ENCODE assay signal across 9 cellular contexts in genomic region chr16:2514333-2515179, GRCh38. TPM values are rescaled to one million over a fixed set of nuclear protein-coding genes. Genes with fewer than 3 reads are reported as not detected.
DNase-seq lines count a peak whose midpoint lies in the region; ATAC-seq and TF ChIP-seq lines count a peak whose summit lies in the region.
"Had no signal": no experiment of that assay in that cellular context is flagged by ENCODE, and none has a peak within 500 bp of the region (broad histone marks: within the 10 kb centered on the region; RNA-seq: fewer than 3 reads in every experiment).

No MANE protein-coding gene starts in this region.

- H3K36me3 ChIP-seq in MG63 (peaks cover 20% of the 10 kb centered on the region), left lung (peaks cover 0 to 18% of the 10 kb centered on the region in 2 donors)

- peak; percentile 3 for ATAC-seq in CD4-positive, alpha-beta T cell (ENCODE audit: poor library complexity)
- ATAC-seq in left lung (peak; percentile 4), GM21528 (IDR thresholded peaks at IDR 0.05; ENCODE audit: low FRiP score, unreplicated experiment) (no peak)

- no peak for TF ChIP-seq CTCF in CD4-positive, alpha-beta T cell (IDR thresholded peaks at IDR 0.05)
- TF ChIP-seq CTCF in left lung (IDR thresholded peaks at IDR 0.05) = no peak

- POLR2A ChIA-PET in CD4-positive, alpha-beta T cell (lab: Charles Lee) = interaction anchor here (0.7 to 4.4 kb wide), 11 partner anchors 14 to 359 kb away, joined by 3 to 66 read pairs (median 7); partner anchors contain the start of genes CEMP1, ECI1, KCTD5 and PDPK1

- H3K4me1 ChIP-seq in left lung = peaks cover 43 to 86% of the 10 kb centered on the region in 2 donors

- H3K27me3 Mint-ChIP-seq in CD4-positive, alpha-beta T cell = no peaks in the 10 kb centered on the region

- peaks cover 58% of the 10 kb centered on the region for H3K36me3 Mint-ChIP-seq in CD4-positive, alpha-beta T cell (ENCODE audit: low read depth)

- CTCF ChIA-PET in CD4-positive, alpha-beta T cell (lab: Charles Lee) = no interaction called here

- H3K9me3 Mint-ChIP-seq in CD4-positive, alpha-beta T cell = no peaks in the 10 kb centered on the region

- peak in 1 of 10 experiments; percentile 18 for DNase-seq in CD4-positive, alpha-beta T cell
- peak; percentile 37 for DNase-seq in MG63
- peak; percentile 38 for DNase-seq in astrocyte of the hippocampus (ENCODE audit: low read depth, low spot score)
- DNase-seq in left lung = peak in 1 of 2 donors; percentile 88
- DNase-seq in substantia nigra (lab: John Stamatoyannopoulos, UW) = peak in 1 of 49 donors; percentile 93
- no peak for DNase-seq in posterior vena cava (ENCODE audit: low spot score)
- no peak for DNase-seq in 8988T

- H3K4me1 Mint-ChIP-seq in CD4-positive, alpha-beta T cell (ENCODE audit: low read depth) = peaks cover 66% of the 10 kb centered on the region

- H3K4me3 Mint-ChIP-seq in CD4-positive, alpha-beta T cell = peak overlapping the region; percentile 95

- intact Hi-C loops in CD4-positive, alpha-beta T cell (cut with DNase I, micrococcal nuclease) = loop anchor here (2.0 kb wide), 2 partner anchors 16 to 18 kb away; partner anchors contain the start of gene CEMP1 (in 1 of the 2)
- intact Hi-C loops in left lung (cut with DNase I) (no loop called here), posterior vena cava (cut with DNase I) (no loop called here)

- H3K9me3 ChIP-seq in CD4-positive, alpha-beta T cell (ENCODE audit: control insufficient read depth, low read length) = no peaks in the 10 kb centered on the region
- no peaks in the 10 kb centered on the region for H3K9me3 ChIP-seq in MG63
- no peaks in the 10 kb centered on the region for H3K9me3 ChIP-seq in left lung

- H3K27me3 ChIP-seq in CD4-positive, alpha-beta T cell (ENCODE audit: control insufficient read depth, insufficient read depth, low read length) = no peaks in the 10 kb centered on the region
- H3K27me3 ChIP-seq in MG63 = no peaks in the 10 kb centered on the region
- no peaks in the 10 kb centered on the region for H3K27me3 ChIP-seq in left lung

- H3K4me3 ChIP-seq in MG63 = peak overlapping the region; percentile 95
- peak overlapping the region; percentile 81 to 97 for H3K4me3 ChIP-seq in left lung

- H3K27ac ChIP-seq in CD4-positive, alpha-beta T cell (ENCODE audit: low read depth, low read length) = peak overlapping the region; percentile 96
- H3K27ac ChIP-seq in left lung (peak overlapping the region; percentile 94 to 99), substantia nigra (ENCODE audit: low read depth, low read length, poor library complexity, severe bottlenecking) (peak overlapping the region; percentile 96)

- H3K27ac Mint-ChIP-seq in CD4-positive, alpha-beta T cell = peak overlapping the region; percentile 100

RNA-seq across cellular contexts. Expression of gene ATP6V0C, which starts 0.8 kb away (rescaled TPM):
- 100 to 1,000 TPM; 224 to 234 TPM for total RNA-seq in CD4-positive, alpha-beta T cell
- 15.0 and 19.4 TPM in 2 replicates for total RNA-seq in MG63 (2014; rRNA removed; shearing (Covaris generic); ENCODE audit: low replicate concordance)
- total RNA-seq in left lung (100 to 1,000 TPM; 296 to 333 TPM), posterior vena cava (100 to 1,000 TPM; 107 to 133 TPM)

RNA-seq across cellular contexts. Expression of gene AMDHD2, which starts 5.6 kb away (rescaled TPM):
- total RNA-seq in CD4-positive, alpha-beta T cell = 100 to 1,000 TPM; 171 to 177 TPM
- total RNA-seq in MG63 (2014; rRNA removed; shearing (Covaris generic); ENCODE audit: low replicate concordance) = 15.8 and 25.9 TPM in 2 replicates
- total RNA-seq in left lung = 10 to 100 TPM; 45.5 to 62.4 TPM
- total RNA-seq in posterior vena cava = 10 to 100 TPM; 25.5 to 34.3 TPM

RNA-seq across cellular contexts. Expression of gene CEMP1, which starts 16.7 kb away (rescaled TPM):
- 1 to 10 TPM; 1.0 to 1.8 TPM for total RNA-seq in CD4-positive, alpha-beta T cell
- total RNA-seq in MG63 (2014; rRNA removed; shearing (Covaris generic); ENCODE audit: low replicate concordance) = not detected in 2 replicates
- total RNA-seq in left lung (1 to 10 TPM in 1 of 2 donors, under 1 TPM in 1; 0.45 to 1.1 TPM), posterior vena cava (not detected)
- total RNA-seq: LHCN-M2 had no signal

RNA-seq across cellular contexts. Expression of gene PDPK1, which starts 23.3 kb away (rescaled TPM):
- 10 to 100 TPM; 46.1 to 51.1 TPM for total RNA-seq in CD4-positive, alpha-beta T cell
- total RNA-seq in MG63 (2014; rRNA removed; shearing (Covaris generic); ENCODE audit: low replicate concordance) = 6.6 and 7.6 TPM in 2 replicates
- total RNA-seq in left lung = 10 to 100 TPM; 56.4 to 64.8 TPM
- total RNA-seq in posterior vena cava = 10 to 100 TPM; 36.8 to 40.1 TPM

RNA-seq across cellular contexts. Expression of gene TBC1D24, which starts 39.6 kb away (rescaled TPM):
- total RNA-seq in CD4-positive, alpha-beta T cell = 1 to 10 TPM; 1.2 to 2.1 TPM
- 12.9 and 14.8 TPM in 2 replicates for total RNA-seq in MG63 (2014; rRNA removed; shearing (Covaris generic); ENCODE audit: low replicate concordance)
- total RNA-seq in left lung (10 to 100 TPM; 37.1 to 41.4 TPM), posterior vena cava (10 to 100 TPM; 11.4 to 13.3 TPM)

Comparison
In these comparisons a context has a peak if more than half of its experiments do, and no peak if none do; other contexts are left out.
1. DNase-seq: peak in MG63 (single experiment) and astrocyte of the hippocampus (single experiment); none in posterior vena cava (single experiment) and 8988T (single experiment).
2. intact Hi-C loops: an anchor here in CD4-positive, alpha-beta T cell (2.0 kb wide); none called in left lung and posterior vena cava.
3. Peak in every context shown above with its lines, with median percentiles within 50 percentile points of each other: H3K27ac ChIP-seq.